Comparison of ENCODE assay signal across 9 cellular contexts in genomic region chr3:184727357-184728060, GRCh38. TPM values are rescaled to one million over a fixed set of nuclear protein-coding genes. Genes with fewer than 3 reads are reported as not detected.
A peak's percentile ranks its signal among the peaks of the same experiment; 100 is the strongest.
DNase-seq lines count a peak whose midpoint lies in the region; ATAC-seq and TF ChIP-seq lines count a peak whose summit lies in the region.
"Had no signal": no experiment of that assay in that cellular context is flagged by ENCODE, and none has a peak within 500 bp of the region (broad histone marks: within the 10 kb centered on the region; RNA-seq: fewer than 3 reads in every experiment).

No MANE protein-coding gene starts in this region.

- intact Hi-C loops in natural killer cell (cut with micrococcal nuclease) = loop anchor here (1.0 kb wide), 1 partner anchor 166 kb away; the partner anchor contains the start of gene EPHB3
- intact Hi-C loops in vagina (cut with DNase I) = no loop called here

- no peak for TF ChIP-seq POLR2A in vagina (IDR thresholded peaks at IDR 0.05)

- H3K4me3 Mint-ChIP-seq in natural killer cell = no peak overlapping the region

- H3K27ac Mint-ChIP-seq in natural killer cell = no peak overlapping the region

- CTCF ChIA-PET in HEK293T (lab: Yijun Ruan, JAX) = interaction anchor here (0.7 to 2.0 kb wide), 4 partner anchors 10 to 166 kb away, joined by 3 to 11 read pairs (median 6); partner anchors contain the start of gene EPHB3

- H3K36me3 ChIP-seq in vagina = no peaks in the 10 kb centered on the region

- H3K27me3 Mint-ChIP-seq in natural killer cell (ENCODE audit: low read depth in 2 of 2) = peaks cover 25 to 31% of the 10 kb centered on the region in 2 donors

- no peaks in the 10 kb centered on the region for H3K27me3 ChIP-seq in vagina

- peak; percentile 21 for DNase-seq in CMK (ENCODE audit: low read depth)
- peak; percentile 69 for DNase-seq in HEK293T (ENCODE audit: extremely low spot score)
- DNase-seq in NCI-H748 treated with DMSO at 0.1 percent for 48 hours (lab: John Stamatoyannopoulos, UW) = peak; percentile 19
- DNase-seq in activated CD8-positive, alpha-beta memory T cell treated with anti-CD3 and anti-CD28 coated beads, Interleukin-2, amount 50 U/mL, for 48 hours = peak; percentile 65
- DNase-seq in fibroblast of gingiva (ENCODE audit: low read depth) = peak; percentile 36
- DNase-seq in natural killer cell = no peak
- DNase-seq in vagina (ENCODE audit: extremely low spot score in 2 of 2) = no peak

- POLR2A ChIA-PET in HEK293T (lab: Yijun Ruan, JAX) = interaction anchor here (1.3 kb wide), 1 partner anchor 16 kb away, joined by 7 read pairs; the partner anchor contains the start of gene MAGEF1

- ATAC-seq in natural killer cell (peak; percentile 65 to 81 (median 80)), GM18858 (IDR thresholded peaks at IDR 0.05; ENCODE audit: unreplicated experiment) (no peak)

- H3K4me3 ChIP-seq in vagina = no peak overlapping the region
- H3K4me3 ChIP-seq: skin epidermis had no signal

- TF ChIP-seq CTCF in natural killer cell (IDR thresholded peaks at IDR 0.05) (peak; percentile 70), vagina (IDR thresholded peaks at IDR 0.05) (peak; percentile 45 to 70 (median 53))

- H3K9me3 Mint-ChIP-seq in natural killer cell = no peaks in the 10 kb centered on the region

- peak overlapping the region; percentile 10 for H3K27ac ChIP-seq in vagina
- H3K27ac ChIP-seq: skin epidermis had no signal

- peaks cover 18% of the 10 kb centered on the region for H3K4me1 ChIP-seq in vagina

- no peaks in the 10 kb centered on the region for H3K4me1 Mint-ChIP-seq in natural killer cell

- H3K9me3 ChIP-seq in vagina = no peaks in the 10 kb centered on the region

- no peaks in the 10 kb centered on the region for H3K36me3 Mint-ChIP-seq in natural killer cell

TF ChIP-seq in HEK293T, 16 proteins besides CTCF, POLR2A, EP300 and RAD21:
- TF ChIP-seq ARNT (IDR thresholded peaks at IDR 0.05) (no peak), SUZ12 (IDR thresholded peaks at IDR 0.05) (no peak), PKNOX1 (IDR thresholded peaks at IDR 0.05) (0 out of 2 replicates have a peak, but pooled peaks have one; percentile 27)

RNA-seq across cellular contexts. Expression of gene MAGEF1, which starts 15.6 kb away (rescaled TPM):
- total RNA-seq in natural killer cell (10 to 100 TPM in 2 of 3 donors, 1 to 10 TPM in 1; 8.1 to 12.6 (median 11.4) TPM), vagina (25.5 TPM)

Comparison
In these comparisons a context has a peak if more than half of its experiments do, and no peak if none do; other contexts are left out.
1. DNase-seq: peak in CMK (single experiment), HEK293T (single experiment), NCI-H748 treated with DMSO at 0.1 percent for 48 hours (single experiment), activated CD8-positive, alpha-beta memory T cell treated with anti-CD3 and anti-CD28 coated beads, Interleukin-2, amount 50 U/mL, for 48 hours (single experiment) and fibroblast of gingiva (single experiment); none in natural killer cell (single experiment) and vagina (0 of 2).